38 cellular contexts compared by ENCODE assay signal in the genomic region with DNA sequence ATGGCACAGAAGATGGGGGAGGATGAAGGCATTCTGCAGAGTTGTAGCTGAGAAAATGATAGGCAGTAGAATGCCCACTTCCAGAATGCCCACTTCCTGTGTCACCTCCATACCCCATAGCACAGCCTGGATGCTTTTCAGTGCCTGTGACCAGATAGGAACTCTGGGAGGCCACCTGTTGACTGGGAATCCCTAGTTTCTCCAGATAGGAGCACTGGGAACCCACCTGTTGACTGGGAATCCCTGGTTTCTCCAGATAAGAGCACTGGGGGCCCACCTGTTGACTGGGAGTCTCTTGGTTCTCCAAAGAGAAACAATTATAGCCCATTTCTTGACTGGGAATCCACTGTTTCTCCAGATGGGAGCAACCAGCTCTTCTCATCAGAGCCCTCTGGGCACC. TPM values are rescaled to one million over a fixed set of nuclear protein-coding genes. Genes with fewer than 3 reads are reported as not detected.
"Had no signal": no experiment of that assay in that cellular context is flagged by ENCODE, and none has a peak within 500 bp of the region (broad histone marks: within the 10 kb centered on the region; RNA-seq: fewer than 3 reads in every experiment).

No MANE protein-coding gene starts in this region.

- H3K9me3 ChIP-seq: MG63 had no signal

- H3K4me3 ChIP-seq: MG63 had no signal

- H3K27me3 ChIP-seq: MG63 had no signal

- H3K36me3 ChIP-seq: MG63 had no signal

- DNase-seq: Kasumi-1, MG63, MM.1S, MV-4-11, NCI-H1048, NCI-H1092, NCI-H1092 treated with DMSO at 0.1 percent for 48 hours, NCI-H1105, NCI-H1105 treated with DMSO at 0.1 percent for 48 hours, NCI-H1417, NCI-H1417 treated with DMSO at 0.1 percent for 48 hours, NCI-H1436, NCI-H1436 treated with DMSO at 0.1 percent for 48 hours, NCI-H1694, NCI-H1694 treated with DMSO at 0.1 percent for 48 hours, NCI-H187, NCI-H187 treated with DMSO at 0.1 percent for 48 hours, NCI-H1930, NCI-H2029, NCI-H2029 treated with DMSO at 0.1 percent for 48 hours, NCI-H2081, NCI-H2081 treated with DMSO at 0.1 percent for 48 hours, NCI-H2107, NCI-H2171, NCI-H2171 treated with DMSO at 0.1 percent for 48 hours, NCI-H2227 treated with DMSO at 0.1 percent for 48 hours, NCI-H226, NCI-H345, NCI-H446, NCI-H446 treated with DMSO at 0.1 percent for 48 hours, NCI-H510A, NCI-H510A treated with DMSO at 0.1 percent for 48 hours, NCI-H524, NCI-H524 treated with DMSO at 0.1 percent for 48 hours had no signal

RNA-seq across cellular contexts. Expression of a gene that starts 11.6 kb away (rescaled TPM):
- total RNA-seq: LHCN-M2, M059J, MCF 10A, NCI-H460 had no signal

RNA-seq across cellular contexts. Expression of a gene that starts 13.4 kb away (rescaled TPM):
- total RNA-seq: LHCN-M2, M059J, MCF 10A, NCI-H460 had no signal

RNA-seq across cellular contexts. Expression of a gene that starts 37.9 kb away (rescaled TPM):
- total RNA-seq: LHCN-M2, M059J, MCF 10A, NCI-H460 had no signal
